Comparison of ENCODE assay signal across 10 cellular contexts in genomic region chr16:31129568-31130335, GRCh38. TPM values are rescaled to one million over a fixed set of nuclear protein-coding genes. Genes with fewer than 3 reads are reported as not detected.
A peak's percentile ranks its signal among the peaks of the same experiment; 100 is the strongest.
DNase-seq lines count a peak whose midpoint lies in the region; ATAC-seq and TF ChIP-seq lines count a peak whose summit lies in the region.
"Had no signal": no experiment of that assay in that cellular context is flagged by ENCODE, and none has a peak within 500 bp of the region (broad histone marks: within the 10 kb centered on the region; RNA-seq: fewer than 3 reads in every experiment).

No MANE protein-coding gene starts in this region.

- no peaks in the 10 kb centered on the region for H3K27me3 Mint-ChIP-seq in activated T-helper 2 cell treated with anti-CD3 and anti-CD28 coated beads, Interferon-gamma antibody, Interleukin-2, Interleukin-4, amounts not matched to agents 10 μg/mL and 5 μg/mL and 100 μg/mL, durations not matched to agents 14 hours and 24 hours and 36 hours (ENCODE audit: low read depth)
- no peaks in the 10 kb centered on the region for H3K27me3 Mint-ChIP-seq in progenitor cell of endocrine pancreas

- H3K36me3 Mint-ChIP-seq in activated T-helper 2 cell treated with anti-CD3 and anti-CD28 coated beads, Interferon-gamma antibody, Interleukin-2, Interleukin-4, amounts not matched to agents 10 μg/mL and 5 μg/mL and 100 μg/mL, durations not matched to agents 14 hours and 24 hours and 36 hours (ENCODE audit: low read depth) = peaks cover 23% of the 10 kb centered on the region
- H3K36me3 Mint-ChIP-seq in progenitor cell of endocrine pancreas (ENCODE audit: insufficient read depth) = peaks cover 18% of the 10 kb centered on the region

- H3K4me1 Mint-ChIP-seq in activated T-helper 2 cell treated with anti-CD3 and anti-CD28 coated beads, Interferon-gamma antibody, Interleukin-2, Interleukin-4, amounts not matched to agents 10 μg/mL and 5 μg/mL and 100 μg/mL, durations not matched to agents 14 hours and 24 hours and 36 hours (ENCODE audit: low read depth) = no peaks in the 10 kb centered on the region
- peaks cover 32% of the 10 kb centered on the region for H3K4me1 Mint-ChIP-seq in progenitor cell of endocrine pancreas (ENCODE audit: low read depth)

- H3K27ac Mint-ChIP-seq in activated T-helper 2 cell treated with anti-CD3 and anti-CD28 coated beads, Interferon-gamma antibody, Interleukin-2, Interleukin-4, amounts not matched to agents 10 μg/mL and 5 μg/mL and 100 μg/mL, durations not matched to agents 14 hours and 24 hours and 36 hours = peak overlapping the region; percentile 7
- H3K27ac Mint-ChIP-seq in progenitor cell of endocrine pancreas = peak overlapping the region; percentile 98

- no peak for TF ChIP-seq CTCF in progenitor cell of endocrine pancreas (IDR thresholded peaks at IDR 0.05; ENCODE audit: unreplicated experiment)

- H3K9me3 Mint-ChIP-seq in activated T-helper 2 cell treated with anti-CD3 and anti-CD28 coated beads, Interferon-gamma antibody, Interleukin-2, Interleukin-4, amounts not matched to agents 10 μg/mL and 5 μg/mL and 100 μg/mL, durations not matched to agents 14 hours and 24 hours and 36 hours = no peaks in the 10 kb centered on the region
- H3K9me3 Mint-ChIP-seq in progenitor cell of endocrine pancreas (ENCODE audit: low read depth) = no peaks in the 10 kb centered on the region

- intact Hi-C loops in activated T-helper 2 cell treated with anti-CD3 and anti-CD28 coated beads, Interferon-gamma antibody, Interleukin-2, Interleukin-4, amounts not matched to agents 10 μg/mL and 5 μg/mL and 100 μg/mL, durations not matched to agents 14 hours and 24 hours and 36 hours (cut with micrococcal nuclease) = no loop called here
- intact Hi-C loops in left ventricle myocardium superior (cut with micrococcal nuclease) = no loop called here

- ATAC-seq in left ventricle myocardium superior (peak; percentile 37), GM19467 (IDR thresholded peaks at IDR 0.05; ENCODE audit: unreplicated experiment) (no peak), GM18520 (IDR thresholded peaks at IDR 0.05; ENCODE audit: unreplicated experiment) (no peak)

- DNase-seq in AML-193 (lab: John Stamatoyannopoulos, UW) = peak; percentile 11 to 22
- DNase-seq in activated T-helper 2 cell treated with anti-CD3 and anti-CD28 coated beads, Interferon-gamma antibody, Interleukin-2, Interleukin-4, amounts not matched to agents 10 μg/mL and 5 μg/mL and 100 μg/mL, durations not matched to agents 14 hours and 24 hours and 36 hours (ENCODE audit: low spot score) = no peak
- DNase-seq in left ventricle myocardium superior = peak; percentile 81
- no peak for DNase-seq in progenitor cell of endocrine pancreas (ENCODE audit: low spot score, unreplicated experiment)
- DNase-seq in SIG-M5 (lab: John Stamatoyannopoulos, UW) = no peak
- no peak for DNase-seq in NCI-H82 treated with DMSO at 0.1 percent for 48 hours (lab: John Stamatoyannopoulos, UW; ENCODE audit: unreplicated experiment)
- DNase-seq: cortex of kidney, T-helper 9 cell had no signal

- H3K4me3 Mint-ChIP-seq in activated T-helper 2 cell treated with anti-CD3 and anti-CD28 coated beads, Interferon-gamma antibody, Interleukin-2, Interleukin-4, amounts not matched to agents 10 μg/mL and 5 μg/mL and 100 μg/mL, durations not matched to agents 14 hours and 24 hours and 36 hours (ENCODE audit: low read depth) = no peak overlapping the region
- no peak overlapping the region for H3K4me3 Mint-ChIP-seq in progenitor cell of endocrine pancreas (ENCODE audit: low read depth)

RNA-seq across cellular contexts. Expression of gene PRSS8, which starts 5.8 kb away (rescaled TPM):
- total RNA-seq in activated T-helper 2 cell treated with anti-CD3 and anti-CD28 coated beads, Interferon-gamma antibody, Interleukin-2, Interleukin-4, amounts not matched to agents 10 μg/mL and 5 μg/mL and 100 μg/mL, durations not matched to agents 14 hours and 24 hours and 36 hours = not detected in 2 replicates
- total RNA-seq in left ventricle myocardium superior = not detected
- total RNA-seq in progenitor cell of endocrine pancreas = 107 and 111 TPM in 2 replicates

RNA-seq across cellular contexts. Expression of gene KAT8, which starts 12.3 kb away (rescaled TPM):
- 60.5 and 61.2 TPM in 2 replicates for total RNA-seq in activated T-helper 2 cell treated with anti-CD3 and anti-CD28 coated beads, Interferon-gamma antibody, Interleukin-2, Interleukin-4, amounts not matched to agents 10 μg/mL and 5 μg/mL and 100 μg/mL, durations not matched to agents 14 hours and 24 hours and 36 hours
- 77.4 TPM for total RNA-seq in left ventricle myocardium superior
- 72.4 and 76.1 TPM in 2 replicates for total RNA-seq in progenitor cell of endocrine pancreas

RNA-seq across cellular contexts. Expression of gene PRSS36, which starts 20.1 kb away (rescaled TPM):
- total RNA-seq in activated T-helper 2 cell treated with anti-CD3 and anti-CD28 coated beads, Interferon-gamma antibody, Interleukin-2, Interleukin-4, amounts not matched to agents 10 μg/mL and 5 μg/mL and 100 μg/mL, durations not matched to agents 14 hours and 24 hours and 36 hours = 0.07 and 0.14 TPM in 2 replicates
- total RNA-seq in left ventricle myocardium superior (2.7 TPM), progenitor cell of endocrine pancreas (0.65 and 0.69 TPM in 2 replicates)

RNA-seq across cellular contexts. Expression of gene BCKDK, which starts 21.6 kb away (rescaled TPM):
- 47.5 and 50.0 TPM in 2 replicates for total RNA-seq in activated T-helper 2 cell treated with anti-CD3 and anti-CD28 coated beads, Interferon-gamma antibody, Interleukin-2, Interleukin-4, amounts not matched to agents 10 μg/mL and 5 μg/mL and 100 μg/mL, durations not matched to agents 14 hours and 24 hours and 36 hours
- total RNA-seq in left ventricle myocardium superior = 90.5 TPM
- total RNA-seq in progenitor cell of endocrine pancreas = 40.1 and 41.7 TPM in 2 replicates

RNA-seq across cellular contexts. Expression of gene VKORC1, which starts 35.2 kb away (rescaled TPM):
- 54.5 and 60.0 TPM in 2 replicates for total RNA-seq in activated T-helper 2 cell treated with anti-CD3 and anti-CD28 coated beads, Interferon-gamma antibody, Interleukin-2, Interleukin-4, amounts not matched to agents 10 μg/mL and 5 μg/mL and 100 μg/mL, durations not matched to agents 14 hours and 24 hours and 36 hours
- total RNA-seq in left ventricle myocardium superior = 39.9 TPM
- 51.0 and 54.8 TPM in 2 replicates for total RNA-seq in progenitor cell of endocrine pancreas

Comparison
In these comparisons a context has a peak if more than half of its experiments do, and no peak if none do; other contexts are left out.
1. DNase-seq: peak in AML-193 (2 of 2) and left ventricle myocardium superior (single experiment); none in activated T-helper 2 cell treated with anti-CD3 and anti-CD28 coated beads, Interferon-gamma antibody, Interleukin-2, Interleukin-4, amounts not matched to agents 10 μg/mL and 5 μg/mL and 100 μg/mL, durations not matched to agents 14 hours and 24 hours and 36 hours (single experiment), progenitor cell of endocrine pancreas (single experiment), SIG-M5 (single experiment) and NCI-H82 treated with DMSO at 0.1 percent for 48 hours (single experiment).
2. RNA of gene PRSS8, which starts 5.8 kb away (total RNA-seq): 107 to 111 TPM in progenitor cell of endocrine pancreas; not detected in left ventricle myocardium superior (single experiment) and not detected in activated T-helper 2 cell treated with anti-CD3 and anti-CD28 coated beads, Interferon-gamma antibody, Interleukin-2, Interleukin-4, amounts not matched to agents 10 μg/mL and 5 μg/mL and 100 μg/mL, durations not matched to agents 14 hours and 24 hours and 36 hours; every median in the first group is over 100 times any median in the second.